ENCODE assay signal across 1 cellular context in the genomic region with DNA sequence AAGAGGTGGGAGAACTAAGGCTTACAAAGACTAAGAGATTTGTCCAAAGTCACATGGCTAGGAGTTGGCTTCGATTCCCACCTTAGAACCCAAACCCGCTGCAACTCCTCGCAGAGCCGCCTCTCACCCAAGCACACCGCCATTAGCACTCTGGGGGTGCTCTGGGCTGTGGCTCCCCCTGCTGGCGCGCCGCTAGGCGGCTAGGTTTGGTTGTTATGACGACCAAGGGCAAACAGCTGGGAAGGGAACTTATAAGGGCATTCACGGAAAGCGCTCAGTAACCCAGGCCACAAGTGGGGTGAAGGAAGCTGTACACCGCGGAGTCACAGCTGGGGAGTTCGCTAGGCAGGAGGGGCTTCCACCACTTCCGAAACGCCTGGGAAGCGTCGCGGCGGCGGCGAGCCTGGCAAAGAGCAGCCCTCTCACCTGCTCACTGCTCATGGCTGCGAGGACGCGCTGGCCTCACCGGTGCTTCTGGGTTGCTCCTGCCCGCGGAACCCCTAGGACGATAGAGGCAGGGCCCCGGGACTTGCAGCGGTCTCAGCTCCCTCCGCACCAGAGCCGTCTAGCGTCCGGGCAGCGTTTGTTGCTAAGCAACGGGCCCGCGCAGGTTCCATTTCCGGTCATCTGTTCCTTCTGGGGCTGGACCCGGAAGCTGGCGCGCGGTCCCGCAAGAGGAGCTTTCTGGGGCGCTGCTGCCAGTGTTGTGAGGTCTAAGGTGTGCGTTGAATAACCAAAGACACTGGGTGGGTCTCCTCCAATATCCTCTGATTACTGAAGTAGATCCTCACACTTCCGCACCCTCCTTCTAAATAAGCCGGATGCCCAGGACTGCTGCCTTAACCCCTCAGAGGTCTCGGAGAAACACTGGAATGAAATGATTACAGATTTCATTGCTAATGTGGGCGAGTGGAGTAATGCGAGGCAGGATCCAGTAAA.
A peak's percentile ranks its signal among the peaks of the same experiment; 100 is the strongest.
TF ChIP-seq lines count a peak whose summit lies in the region.

A gene (minus strand): TSS at position 567 of the 939 bp plus-strand sequence. CDS start 126 bp downstream, at position 441.

TF ChIP-seq in HepG2, 621 proteins besides CTCF, POLR2A, EP300 and RAD21 (continued from another document and continues in another):
- TF ChIP-seq, protein P1, sequence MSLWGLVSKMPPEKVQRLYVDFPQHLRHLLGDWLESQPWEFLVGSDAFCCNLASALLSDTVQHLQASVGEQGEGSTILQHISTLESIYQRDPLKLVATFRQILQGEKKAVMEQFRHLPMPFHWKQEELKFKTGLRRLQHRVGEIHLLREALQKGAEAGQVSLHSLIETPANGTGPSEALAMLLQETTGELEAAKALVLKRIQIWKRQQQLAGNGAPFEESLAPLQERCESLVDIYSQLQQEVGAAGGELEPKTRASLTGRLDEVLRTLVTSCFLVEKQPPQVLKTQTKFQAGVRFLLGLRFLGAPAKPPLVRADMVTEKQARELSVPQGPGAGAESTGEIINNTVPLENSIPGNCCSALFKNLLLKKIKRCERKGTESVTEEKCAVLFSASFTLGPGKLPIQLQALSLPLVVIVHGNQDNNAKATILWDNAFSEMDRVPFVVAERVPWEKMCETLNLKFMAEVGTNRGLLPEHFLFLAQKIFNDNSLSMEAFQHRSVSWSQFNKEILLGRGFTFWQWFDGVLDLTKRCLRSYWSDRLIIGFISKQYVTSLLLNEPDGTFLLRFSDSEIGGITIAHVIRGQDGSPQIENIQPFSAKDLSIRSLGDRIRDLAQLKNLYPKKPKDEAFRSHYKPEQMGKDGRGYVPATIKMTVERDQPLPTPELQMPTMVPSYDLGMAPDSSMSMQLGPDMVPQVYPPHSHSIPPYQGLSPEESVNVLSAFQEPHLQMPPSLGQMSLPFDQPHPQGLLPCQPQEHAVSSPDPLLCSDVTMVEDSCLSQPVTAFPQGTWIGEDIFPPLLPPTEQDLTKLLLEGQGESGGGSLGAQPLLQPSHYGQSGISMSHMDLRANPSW (CRISPR knock-in tag; IDR thresholded peaks at IDR 0.05; ENCODE audit: borderline replicate concordance): no peak
- no peak for TF ChIP-seq PRPF4 (IDR thresholded peaks at IDR 0.05; ENCODE audit: low read depth, low read length, poor library complexity, severe bottlenecking)
- TF ChIP-seq SNRNP70 (IDR thresholded peaks at IDR 0.05; ENCODE audit: low read depth, low read length): no peak
- TF ChIP-seq ZBTB21 (CRISPR knock-in tag; IDR thresholded peaks at IDR 0.05): no peak
- TF ChIP-seq ZBTB7B (CRISPR knock-in tag; IDR thresholded peaks at IDR 0.05): no peak
- no peak; the same call in none of the 2 replicates for TF ChIP-seq ARHGAP35 (CRISPR knock-in tag; IDR thresholded peaks at IDR 0.05; ENCODE audit: borderline replicate concordance)
- TF ChIP-seq NFIC (IDR thresholded peaks at IDR 0.05; ENCODE audit: low read length): no peak
- TF ChIP-seq, protein P2, sequence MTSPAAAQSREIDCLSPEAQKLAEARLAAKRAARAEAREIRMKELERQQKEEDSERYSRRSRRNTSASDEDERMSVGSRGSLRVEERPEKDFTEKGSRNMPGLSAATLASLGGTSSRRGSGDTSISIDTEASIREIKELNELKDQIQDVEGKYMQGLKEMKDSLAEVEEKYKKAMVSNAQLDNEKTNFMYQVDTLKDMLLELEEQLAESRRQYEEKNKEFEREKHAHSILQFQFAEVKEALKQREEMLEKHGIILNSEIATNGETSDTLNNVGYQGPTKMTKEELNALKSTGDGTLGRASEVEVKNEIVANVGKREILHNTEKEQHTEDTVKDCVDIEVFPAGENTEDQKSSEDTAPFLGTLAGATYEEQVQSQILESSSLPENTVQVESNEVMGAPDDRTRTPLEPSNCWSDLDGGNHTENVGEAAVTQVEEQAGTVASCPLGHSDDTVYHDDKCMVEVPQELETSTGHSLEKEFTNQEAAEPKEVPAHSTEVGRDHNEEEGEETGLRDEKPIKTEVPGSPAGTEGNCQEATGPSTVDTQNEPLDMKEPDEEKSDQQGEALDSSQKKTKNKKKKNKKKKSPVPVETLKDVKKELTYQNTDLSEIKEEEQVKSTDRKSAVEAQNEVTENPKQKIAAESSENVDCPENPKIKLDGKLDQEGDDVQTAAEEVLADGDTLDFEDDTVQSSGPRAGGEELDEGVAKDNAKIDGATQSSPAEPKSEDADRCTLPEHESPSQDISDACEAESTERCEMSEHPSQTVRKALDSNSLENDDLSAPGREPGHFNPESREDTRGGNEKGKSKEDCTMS (CRISPR knock-in tag; conservative IDR thresholded peaks at IDR 0.05): no peak
- TF ChIP-seq ZNF550 (CRISPR knock-in tag; IDR thresholded peaks at IDR 0.05; ENCODE audit: borderline replicate concordance): peak; percentile 79; the same call in 1 of the 2 replicates
- TF ChIP-seq, protein P3, sequence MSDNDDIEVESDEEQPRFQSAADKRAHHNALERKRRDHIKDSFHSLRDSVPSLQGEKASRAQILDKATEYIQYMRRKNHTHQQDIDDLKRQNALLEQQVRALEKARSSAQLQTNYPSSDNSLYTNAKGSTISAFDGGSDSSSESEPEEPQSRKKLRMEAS (IDR thresholded peaks at IDR 0.05): peak; percentile 89
- TF ChIP-seq, protein P4, sequence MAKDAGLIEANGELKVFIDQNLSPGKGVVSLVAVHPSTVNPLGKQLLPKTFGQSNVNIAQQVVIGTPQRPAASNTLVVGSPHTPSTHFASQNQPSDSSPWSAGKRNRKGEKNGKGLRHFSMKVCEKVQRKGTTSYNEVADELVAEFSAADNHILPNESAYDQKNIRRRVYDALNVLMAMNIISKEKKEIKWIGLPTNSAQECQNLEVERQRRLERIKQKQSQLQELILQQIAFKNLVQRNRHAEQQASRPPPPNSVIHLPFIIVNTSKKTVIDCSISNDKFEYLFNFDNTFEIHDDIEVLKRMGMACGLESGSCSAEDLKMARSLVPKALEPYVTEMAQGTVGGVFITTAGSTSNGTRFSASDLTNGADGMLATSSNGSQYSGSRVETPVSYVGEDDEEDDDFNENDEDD (CRISPR knock-in tag; IDR thresholded peaks at IDR 0.05; ENCODE audit: borderline replicate concordance): peak; percentile 74; the same call in 1 of the 2 replicates
- TF ChIP-seq, protein P5, sequence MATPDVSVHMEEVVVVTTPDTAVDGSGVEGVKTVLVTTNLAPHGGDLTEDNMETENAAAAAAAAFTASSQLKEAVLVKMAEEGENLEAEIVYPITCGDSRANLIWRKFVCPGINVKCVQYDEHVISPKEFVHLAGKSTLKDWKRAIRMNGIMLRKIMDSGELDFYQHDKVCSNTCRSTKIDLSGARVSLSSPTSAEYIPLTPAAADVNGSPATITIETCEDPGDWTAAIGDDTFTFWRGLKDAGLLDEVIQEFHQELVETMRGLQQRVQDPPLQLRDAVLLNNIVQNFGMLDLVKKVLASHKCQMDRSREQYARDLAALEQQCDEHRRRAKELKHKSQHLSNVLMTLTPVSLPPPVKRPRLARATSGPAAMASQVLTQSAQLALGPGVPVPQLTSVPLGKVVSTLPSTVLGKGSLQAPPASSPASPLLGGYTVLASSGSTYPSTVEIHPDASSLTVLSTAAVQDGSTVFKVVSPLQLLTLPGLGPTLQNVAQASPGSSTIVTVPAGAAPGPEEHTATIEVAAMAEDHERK (CRISPR knock-in tag; IDR thresholded peaks at IDR 0.05; ENCODE audit: low read depth): no peak
- TF ChIP-seq, protein P6, sequence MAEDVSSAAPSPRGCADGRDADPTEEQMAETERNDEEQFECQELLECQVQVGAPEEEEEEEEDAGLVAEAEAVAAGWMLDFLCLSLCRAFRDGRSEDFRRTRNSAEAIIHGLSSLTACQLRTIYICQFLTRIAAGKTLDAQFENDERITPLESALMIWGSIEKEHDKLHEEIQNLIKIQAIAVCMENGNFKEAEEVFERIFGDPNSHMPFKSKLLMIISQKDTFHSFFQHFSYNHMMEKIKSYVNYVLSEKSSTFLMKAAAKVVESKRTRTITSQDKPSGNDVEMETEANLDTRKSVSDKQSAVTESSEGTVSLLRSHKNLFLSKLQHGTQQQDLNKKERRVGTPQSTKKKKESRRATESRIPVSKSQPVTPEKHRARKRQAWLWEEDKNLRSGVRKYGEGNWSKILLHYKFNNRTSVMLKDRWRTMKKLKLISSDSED (CRISPR knock-in tag; IDR thresholded peaks at IDR 0.05): no peak
- no peak for TF ChIP-seq ZNF317 (CRISPR knock-in tag; IDR thresholded peaks at IDR 0.05)
- no peak for TF ChIP-seq ZNF720 (CRISPR knock-in tag; IDR thresholded peaks at IDR 0.05)
- TF ChIP-seq ZNF10 (CRISPR knock-in tag; IDR thresholded peaks at IDR 0.05; ENCODE audit: borderline replicate concordance, low read depth): no peak
- TF ChIP-seq ZFP82 (CRISPR knock-in tag; IDR thresholded peaks at IDR 0.05; ENCODE audit: borderline replicate concordance): no peak
- TF ChIP-seq ZNF879 (CRISPR knock-in tag; IDR thresholded peaks at IDR 0.05): no peak; the same call in 1 of the 2 replicates
- TF ChIP-seq, protein P7, sequence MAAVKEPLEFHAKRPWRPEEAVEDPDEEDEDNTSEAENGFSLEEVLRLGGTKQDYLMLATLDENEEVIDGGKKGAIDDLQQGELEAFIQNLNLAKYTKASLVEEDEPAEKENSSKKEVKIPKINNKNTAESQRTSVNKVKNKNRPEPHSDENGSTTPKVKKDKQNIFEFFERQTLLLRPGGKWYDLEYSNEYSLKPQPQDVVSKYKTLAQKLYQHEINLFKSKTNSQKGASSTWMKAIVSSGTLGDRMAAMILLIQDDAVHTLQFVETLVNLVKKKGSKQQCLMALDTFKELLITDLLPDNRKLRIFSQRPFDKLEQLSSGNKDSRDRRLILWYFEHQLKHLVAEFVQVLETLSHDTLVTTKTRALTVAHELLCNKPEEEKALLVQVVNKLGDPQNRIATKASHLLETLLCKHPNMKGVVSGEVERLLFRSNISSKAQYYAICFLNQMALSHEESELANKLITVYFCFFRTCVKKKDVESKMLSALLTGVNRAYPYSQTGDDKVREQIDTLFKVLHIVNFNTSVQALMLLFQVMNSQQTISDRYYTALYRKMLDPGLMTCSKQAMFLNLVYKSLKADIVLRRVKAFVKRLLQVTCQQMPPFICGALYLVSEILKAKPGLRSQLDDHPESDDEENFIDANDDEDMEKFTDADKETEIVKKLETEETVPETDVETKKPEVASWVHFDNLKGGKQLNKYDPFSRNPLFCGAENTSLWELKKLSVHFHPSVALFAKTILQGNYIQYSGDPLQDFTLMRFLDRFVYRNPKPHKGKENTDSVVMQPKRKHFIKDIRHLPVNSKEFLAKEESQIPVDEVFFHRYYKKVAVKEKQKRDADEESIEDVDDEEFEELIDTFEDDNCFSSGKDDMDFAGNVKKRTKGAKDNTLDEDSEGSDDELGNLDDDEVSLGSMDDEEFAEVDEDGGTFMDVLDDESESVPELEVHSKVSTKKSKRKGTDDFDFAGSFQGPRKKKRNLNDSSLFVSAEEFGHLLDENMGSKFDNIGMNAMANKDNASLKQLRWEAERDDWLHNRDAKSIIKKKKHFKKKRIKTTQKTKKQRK (IDR thresholded peaks at IDR 0.05; ENCODE audit: low read length): no peak
- TF ChIP-seq ZNF207 (IDR thresholded peaks at IDR 0.05; ENCODE audit: borderline replicate concordance): no peak
- TF ChIP-seq, protein P8, sequence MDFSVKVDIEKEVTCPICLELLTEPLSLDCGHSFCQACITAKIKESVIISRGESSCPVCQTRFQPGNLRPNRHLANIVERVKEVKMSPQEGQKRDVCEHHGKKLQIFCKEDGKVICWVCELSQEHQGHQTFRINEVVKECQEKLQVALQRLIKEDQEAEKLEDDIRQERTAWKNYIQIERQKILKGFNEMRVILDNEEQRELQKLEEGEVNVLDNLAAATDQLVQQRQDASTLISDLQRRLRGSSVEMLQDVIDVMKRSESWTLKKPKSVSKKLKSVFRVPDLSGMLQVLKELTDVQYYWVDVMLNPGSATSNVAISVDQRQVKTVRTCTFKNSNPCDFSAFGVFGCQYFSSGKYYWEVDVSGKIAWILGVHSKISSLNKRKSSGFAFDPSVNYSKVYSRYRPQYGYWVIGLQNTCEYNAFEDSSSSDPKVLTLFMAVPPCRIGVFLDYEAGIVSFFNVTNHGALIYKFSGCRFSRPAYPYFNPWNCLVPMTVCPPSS (IDR thresholded peaks at IDR 0.05): no peak
- no peak for TF ChIP-seq ZNF567 (CRISPR knock-in tag; IDR thresholded peaks at IDR 0.05; ENCODE audit: borderline replicate concordance)
- TF ChIP-seq, protein P9, sequence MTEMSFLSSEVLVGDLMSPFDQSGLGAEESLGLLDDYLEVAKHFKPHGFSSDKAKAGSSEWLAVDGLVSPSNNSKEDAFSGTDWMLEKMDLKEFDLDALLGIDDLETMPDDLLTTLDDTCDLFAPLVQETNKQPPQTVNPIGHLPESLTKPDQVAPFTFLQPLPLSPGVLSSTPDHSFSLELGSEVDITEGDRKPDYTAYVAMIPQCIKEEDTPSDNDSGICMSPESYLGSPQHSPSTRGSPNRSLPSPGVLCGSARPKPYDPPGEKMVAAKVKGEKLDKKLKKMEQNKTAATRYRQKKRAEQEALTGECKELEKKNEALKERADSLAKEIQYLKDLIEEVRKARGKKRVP (CRISPR knock-in tag; IDR thresholded peaks at IDR 0.05): 0 out of 4 replicates have a peak, but pooled peaks of 1 of the 2 experiments have one; percentile 31
- TF ChIP-seq PITX1 (CRISPR knock-in tag; IDR thresholded peaks at IDR 0.05): no peak
- no peak for TF ChIP-seq RARA (CRISPR knock-in tag; IDR thresholded peaks at IDR 0.05)
- TF ChIP-seq, protein P10, sequence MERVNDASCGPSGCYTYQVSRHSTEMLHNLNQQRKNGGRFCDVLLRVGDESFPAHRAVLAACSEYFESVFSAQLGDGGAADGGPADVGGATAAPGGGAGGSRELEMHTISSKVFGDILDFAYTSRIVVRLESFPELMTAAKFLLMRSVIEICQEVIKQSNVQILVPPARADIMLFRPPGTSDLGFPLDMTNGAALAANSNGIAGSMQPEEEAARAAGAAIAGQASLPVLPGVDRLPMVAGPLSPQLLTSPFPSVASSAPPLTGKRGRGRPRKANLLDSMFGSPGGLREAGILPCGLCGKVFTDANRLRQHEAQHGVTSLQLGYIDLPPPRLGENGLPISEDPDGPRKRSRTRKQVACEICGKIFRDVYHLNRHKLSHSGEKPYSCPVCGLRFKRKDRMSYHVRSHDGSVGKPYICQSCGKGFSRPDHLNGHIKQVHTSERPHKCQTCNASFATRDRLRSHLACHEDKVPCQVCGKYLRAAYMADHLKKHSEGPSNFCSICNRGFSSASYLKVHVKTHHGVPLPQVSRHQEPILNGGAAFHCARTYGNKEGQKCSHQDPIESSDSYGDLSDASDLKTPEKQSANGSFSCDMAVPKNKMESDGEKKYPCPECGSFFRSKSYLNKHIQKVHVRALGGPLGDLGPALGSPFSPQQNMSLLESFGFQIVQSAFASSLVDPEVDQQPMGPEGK (CRISPR knock-in tag; IDR thresholded peaks at IDR 0.05): peak; percentile 67
- TF ChIP-seq, protein P11, sequence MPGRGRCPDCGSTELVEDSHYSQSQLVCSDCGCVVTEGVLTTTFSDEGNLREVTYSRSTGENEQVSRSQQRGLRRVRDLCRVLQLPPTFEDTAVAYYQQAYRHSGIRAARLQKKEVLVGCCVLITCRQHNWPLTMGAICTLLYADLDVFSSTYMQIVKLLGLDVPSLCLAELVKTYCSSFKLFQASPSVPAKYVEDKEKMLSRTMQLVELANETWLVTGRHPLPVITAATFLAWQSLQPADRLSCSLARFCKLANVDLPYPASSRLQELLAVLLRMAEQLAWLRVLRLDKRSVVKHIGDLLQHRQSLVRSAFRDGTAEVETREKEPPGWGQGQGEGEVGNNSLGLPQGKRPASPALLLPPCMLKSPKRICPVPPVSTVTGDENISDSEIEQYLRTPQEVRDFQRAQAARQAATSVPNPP (CRISPR knock-in tag; IDR thresholded peaks at IDR 0.05): no peak
- TF ChIP-seq, protein P12, sequence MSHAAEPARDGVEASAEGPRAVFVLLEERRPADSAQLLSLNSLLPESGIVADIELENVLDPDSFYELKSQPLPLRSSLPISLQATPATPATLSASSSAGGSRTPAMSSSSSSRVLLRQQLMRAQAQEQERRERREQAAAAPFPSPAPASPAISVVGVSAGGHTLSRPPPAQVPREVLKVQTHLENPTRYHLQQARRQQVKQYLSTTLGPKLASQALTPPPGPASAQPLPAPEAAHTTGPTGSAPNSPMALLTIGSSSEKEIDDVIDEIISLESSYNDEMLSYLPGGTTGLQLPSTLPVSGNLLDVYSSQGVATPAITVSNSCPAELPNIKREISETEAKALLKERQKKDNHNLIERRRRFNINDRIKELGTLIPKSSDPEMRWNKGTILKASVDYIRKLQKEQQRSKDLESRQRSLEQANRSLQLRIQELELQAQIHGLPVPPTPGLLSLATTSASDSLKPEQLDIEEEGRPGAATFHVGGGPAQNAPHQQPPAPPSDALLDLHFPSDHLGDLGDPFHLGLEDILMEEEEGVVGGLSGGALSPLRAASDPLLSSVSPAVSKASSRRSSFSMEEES (CRISPR knock-in tag; IDR thresholded peaks at IDR 0.05): 0 out of 2 replicates have a peak, but pooled peaks have one; percentile 17
- no peak for TF ChIP-seq ZC3H13 (CRISPR knock-in tag; IDR thresholded peaks at IDR 0.05)
